24 cellular contexts compared by ENCODE assay signal in genomic region chr2:38199129-38199528, GRCh38.
DNase-seq lines count a peak whose midpoint lies in the region; ATAC-seq, FAIRE-seq and TF ChIP-seq lines count a peak whose summit lies in the region.
"Had no signal": no experiment of that assay in that cellular context is flagged by ENCODE, and none has a peak within 500 bp of the region (broad histone marks: within the 10 kb centered on the region; RNA-seq: fewer than 3 reads in every experiment).

No MANE protein-coding gene starts in this region.

- no peak for TF ChIP-seq POLR2A in sigmoid colon (IDR thresholded peaks at IDR 0.05)
- TF ChIP-seq POLR2A in uterus (IDR thresholded peaks at IDR 0.05): no peak
- TF ChIP-seq POLR2A in H54 (IDR thresholded peaks at IDR 0.05; ENCODE audit: low read depth, low read length): no peak

- intact Hi-C loops in left colon (cut with DNase I, micrococcal nuclease): no loop called here
- intact Hi-C loops in mucosa of descending colon (cut with DNase I, micrococcal nuclease): no loop called here
- intact Hi-C loops in sigmoid colon (cut with DNase I): no loop called here
- intact Hi-C loops in uterus (cut with DNase I; ENCODE audit: low total_unique reads): no loop called here

- no peak for TF ChIP-seq EP300 in sigmoid colon (IDR thresholded peaks at IDR 0.05)

- 52 to 91% methylated on average over 1 of the region's 1 CpG for WGBS in sigmoid colon, 2 donors

- H3K9me3 ChIP-seq in mucosa of descending colon: no peaks in the 10 kb centered on the region
- H3K9me3 ChIP-seq in sigmoid colon: no peaks in the 10 kb centered on the region
- H3K9me3 ChIP-seq in uterus: no peaks in the 10 kb centered on the region
- H3K9me3 ChIP-seq: A549, BE2C had no signal

- TF ChIP-seq CTCF in mucosa of descending colon (IDR thresholded peaks at IDR 0.05): no peak
- TF ChIP-seq CTCF in sigmoid colon (IDR thresholded peaks at IDR 0.05): no peak
- no peak for TF ChIP-seq CTCF in uterus (IDR thresholded peaks at IDR 0.05)

- H3K27ac ChIP-seq in sigmoid colon (peak overlapping the region in 3 of 4 donors; percentile 73 to 74 (median 73)), uterus (peak overlapping the region; percentile 83 to 87)
- H3K27ac ChIP-seq: A549; BLaER1 treated with 17β-estradiol and CSF1 and Interleukin-3, amounts not matched to agents 10 nM and 100 nM had no signal

- H3K27me3 ChIP-seq in sigmoid colon (no peaks in the 10 kb centered on the region), uterus (no peaks in the 10 kb centered on the region)
- H3K27me3 ChIP-seq: BE2C had no signal

- no peaks in the 10 kb centered on the region for H3K36me3 ChIP-seq in mucosa of descending colon (ENCODE audit: low read depth)
- H3K36me3 ChIP-seq in sigmoid colon: no peaks in the 10 kb centered on the region
- no peaks in the 10 kb centered on the region for H3K36me3 ChIP-seq in uterus
- H3K36me3 ChIP-seq: BE2C; BLaER1 treated with 17β-estradiol and CSF1 and Interleukin-3, amounts not matched to agents 10 nM and 100 nM had no signal

- no peaks in the 10 kb centered on the region for H3K4me1 ChIP-seq in mucosa of descending colon (ENCODE audit: low read depth)
- peaks cover 0 to 37% (median 33%) of the 10 kb centered on the region in 4 donors for H3K4me1 ChIP-seq in sigmoid colon
- peaks cover 7 to 12% of the 10 kb centered on the region in 2 donors for H3K4me1 ChIP-seq in uterus
- H3K4me1 ChIP-seq: A549; BE2C; BLaER1 treated with 17β-estradiol and CSF1 and Interleukin-3, amounts not matched to agents 10 nM and 100 nM had no signal

- no peak for FAIRE-seq in H54 (lab: Jason Lieb, UNC)
- FAIRE-seq: D721Med, GM12891, GM18507 had no signal

- no peak overlapping the region for H3K4me3 ChIP-seq in mucosa of descending colon
- H3K4me3 ChIP-seq in sigmoid colon: no peak overlapping the region
- no peak overlapping the region for H3K4me3 ChIP-seq in uterus
- H3K4me3 ChIP-seq: A549; BLaER1 treated with 17β-estradiol and CSF1 and Interleukin-3, amounts not matched to agents 10 nM and 100 nM had no signal

- DNase-seq in left colon (no peak), mucosa of descending colon (no peak), sigmoid colon (no peak), uterus (no peak), H54 (ENCODE audit: insufficient read length, low spot score) (no peak)
- DNase-seq: 8988T; ACHN; AML-193; BE2C; CD4-positive, alpha-beta T cell; CD8-positive, alpha-beta memory T cell; DMS53; DMS79 treated with DMSO at 0.1 percent for 48 hours; GF-D8; GOT3; H7; HCEC 1CT had no signal

- ATAC-seq in left colon (peak; percentile 77), mucosa of descending colon (peak; percentile 39), HG02885 (IDR thresholded peaks at IDR 0.05; ENCODE audit: poor library complexity, unreplicated experiment) (no peak), esophagus mucosa (no peak)
- ATAC-seq: A549 had no signal

Comparison
In these comparisons a context has a peak if more than half of its experiments do, and no peak if none do; other contexts are left out.
1. ATAC-seq: peak in left colon (single experiment) and mucosa of descending colon (single experiment); none in HG02885 (single experiment) and esophagus mucosa (single experiment).